34 cellular contexts compared by ENCODE assay signal in the genomic region with DNA sequence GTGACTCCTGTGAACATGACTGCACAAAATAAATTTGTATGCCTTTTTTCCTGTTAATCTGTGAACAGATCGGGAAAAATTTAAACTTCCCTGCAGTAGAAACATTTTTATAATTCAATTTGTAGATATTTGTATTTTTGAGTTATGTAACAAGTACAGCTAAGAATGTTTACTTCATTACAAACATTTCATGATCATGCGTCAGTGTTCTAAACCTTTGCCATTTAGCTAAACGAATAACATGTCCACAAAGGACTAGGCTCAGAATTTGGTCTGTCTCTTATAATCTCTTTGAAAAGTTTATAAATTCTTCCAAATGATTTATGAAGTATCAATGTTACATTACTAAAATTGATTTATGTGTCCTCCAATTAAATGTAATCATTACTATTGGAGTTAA.
"Had no signal": no experiment of that assay in that cellular context is flagged by ENCODE, and none has a peak within 500 bp of the region (broad histone marks: within the 10 kb centered on the region; RNA-seq: fewer than 3 reads in every experiment).

No MANE protein-coding gene starts in this region.

- H3K4me3 Mint-ChIP-seq: activated CD4-positive, alpha-beta memory T cell treated with anti-CD3 and anti-CD28 coated beads, Interleukin-2, amount 10 ng/mL, durations not matched to agents 7 days and 5 days; activated CD4-positive, alpha-beta T cell treated with anti-CD3 and anti-CD28 coated beads for 36 hours; activated CD4-positive, alpha-beta T cell treated with anti-CD3 and anti-CD28 coated beads, Interleukin-2, amount 10 ng/mL, durations not matched to agents 7 days and 5 days; activated CD8-positive, alpha-beta memory T cell treated with anti-CD3 and anti-CD28 coated beads, Interleukin-2, amount 10 ng/mL, durations not matched to agents 7 days and 5 days; activated CD8-positive, alpha-beta T cell treated with anti-CD3 and anti-CD28 coated beads, Interleukin-2, amount 10 ng/mL, durations not matched to agents 7 days and 5 days; activated naive CD4-positive, alpha-beta T cell treated with anti-CD3 and anti-CD28 coated beads, Interleukin-2, amount 10 ng/mL, durations not matched to agents 7 days and 5 days; activated naive CD4-positive, alpha-beta T cell treated with anti-CD3 and anti-CD28 coated beads, Interleukin-2, amount 50 U/mL, for 24 hours; activated naive CD8-positive, alpha-beta T cell; activated naive CD8-positive, alpha-beta T cell treated with anti-CD3 and anti-CD28 coated beads, Interleukin-2, amount 10 ng/mL, durations not matched to agents 7 days and 5 days; activated naive CD8-positive, alpha-beta T cell treated with anti-CD3 and anti-CD28 coated beads, Interleukin-2, amount 50 U/mL, for 24 hours; activated T-cell treated with anti-CD3 and anti-CD28 coated beads, Interleukin-2, amount 50 U/mL, for 24 hours; T-helper 1 cell treated with Interleukin-12 subunit alpha and Interleukin-12 subunit beta and Interleukin-4 antibody, amounts not matched to agents 30 μg/mL and 1 μg/mL, for 36 hours; T-helper 2 cell treated with Interferon-gamma antibody and Interleukin-4, amounts not matched to agents 5 μg/mL and 100 μg/mL, for 36 hours; WTC11 had no signal

- H3K36me3 ChIP-seq: brain microvascular endothelial cell, breast epithelium, WERI-Rb-1 had no signal

- H3K27ac Mint-ChIP-seq: activated CD4-positive, alpha-beta memory T cell treated with anti-CD3 and anti-CD28 coated beads, Interleukin-2, amount 10 ng/mL, durations not matched to agents 7 days and 5 days; activated CD4-positive, alpha-beta T cell treated with anti-CD3 and anti-CD28 coated beads for 36 hours; activated CD4-positive, alpha-beta T cell treated with anti-CD3 and anti-CD28 coated beads, Interleukin-2, amount 10 ng/mL, durations not matched to agents 7 days and 5 days; activated CD8-positive, alpha-beta memory T cell treated with anti-CD3 and anti-CD28 coated beads, Interleukin-2, amount 10 ng/mL, durations not matched to agents 7 days and 5 days; activated CD8-positive, alpha-beta T cell treated with anti-CD3 and anti-CD28 coated beads, Interleukin-2, amount 10 ng/mL, durations not matched to agents 7 days and 5 days; activated naive CD4-positive, alpha-beta T cell treated with anti-CD3 and anti-CD28 coated beads, Interleukin-2, amount 10 ng/mL, durations not matched to agents 7 days and 5 days; activated naive CD4-positive, alpha-beta T cell treated with anti-CD3 and anti-CD28 coated beads, Interleukin-2, amount 50 U/mL, for 24 hours; activated naive CD8-positive, alpha-beta T cell; activated naive CD8-positive, alpha-beta T cell treated with anti-CD3 and anti-CD28 coated beads, Interleukin-2, amount 10 ng/mL, durations not matched to agents 7 days and 5 days; activated naive CD8-positive, alpha-beta T cell treated with anti-CD3 and anti-CD28 coated beads, Interleukin-2, amount 50 U/mL, for 24 hours; activated T-cell treated with anti-CD3 and anti-CD28 coated beads, Interleukin-2, amount 50 U/mL, for 24 hours; activated T-helper 2 cell treated with anti-CD3 and anti-CD28 coated beads, Interferon-gamma antibody, Interleukin-2, Interleukin-4, amounts not matched to agents 10 μg/mL and 5 μg/mL and 100 μg/mL, durations not matched to agents 14 hours and 24 hours and 36 hours; T-helper 1 cell treated with Interleukin-12 subunit alpha and Interleukin-12 subunit beta and Interleukin-4 antibody, amounts not matched to agents 30 μg/mL and 1 μg/mL, for 36 hours; T-helper 2 cell treated with Interferon-gamma antibody and Interleukin-4, amounts not matched to agents 5 μg/mL and 100 μg/mL, for 36 hours; WTC11 had no signal

- ATAC-seq: activated CD4-positive, alpha-beta T cell treated with anti-CD3 and anti-CD28 coated beads for 36 hours; activated CD4-positive, CD25-positive, alpha-beta regulatory T cell treated with anti-CD3 and anti-CD28 coated beads, Interleukin-2, amount 50 U/mL, for 24 hours; activated CD8-positive, alpha-beta memory T cell treated with anti-CD3 and anti-CD28 coated beads, Interleukin-2, amount 10 ng/mL, durations not matched to agents 7 days and 5 days; activated CD8-positive, alpha-beta T cell treated with anti-CD3 and anti-CD28 coated beads, Interleukin-2, amount 10 ng/mL, durations not matched to agents 7 days and 5 days; activated naive CD8-positive, alpha-beta T cell treated with anti-CD3 and anti-CD28 coated beads, Interleukin-2, amount 50 U/mL, for 24 hours; body of pancreas; WTC11 had no signal

- H3K9me3 Mint-ChIP-seq: activated CD4-positive, alpha-beta memory T cell treated with anti-CD3 and anti-CD28 coated beads, Interleukin-2, amount 10 ng/mL, durations not matched to agents 7 days and 5 days; activated naive CD4-positive, alpha-beta T cell treated with anti-CD3 and anti-CD28 coated beads, Interleukin-2, amount 10 ng/mL, durations not matched to agents 7 days and 5 days; activated naive CD4-positive, alpha-beta T cell treated with anti-CD3 and anti-CD28 coated beads, Interleukin-2, amount 50 U/mL, for 24 hours; activated naive CD8-positive, alpha-beta T cell treated with anti-CD3 and anti-CD28 coated beads, Interleukin-2, amount 10 ng/mL, durations not matched to agents 7 days and 5 days; activated naive CD8-positive, alpha-beta T cell treated with anti-CD3 and anti-CD28 coated beads, Interleukin-2, amount 50 U/mL, for 24 hours; activated T-cell treated with anti-CD3 and anti-CD28 coated beads, Interleukin-2, amount 50 U/mL, for 24 hours; activated T-helper 2 cell treated with anti-CD3 and anti-CD28 coated beads, Interferon-gamma antibody, Interleukin-2, Interleukin-4, amounts not matched to agents 10 μg/mL and 5 μg/mL and 100 μg/mL, durations not matched to agents 14 hours and 24 hours and 36 hours; T-helper 1 cell treated with Interleukin-12 subunit alpha and Interleukin-12 subunit beta and Interleukin-4 antibody, amounts not matched to agents 30 μg/mL and 1 μg/mL, for 36 hours; T-helper 2 cell treated with Interferon-gamma antibody and Interleukin-4, amounts not matched to agents 5 μg/mL and 100 μg/mL, for 36 hours had no signal

- H3K4me1 Mint-ChIP-seq: activated CD4-positive, alpha-beta memory T cell treated with anti-CD3 and anti-CD28 coated beads, Interleukin-2, amount 10 ng/mL, durations not matched to agents 7 days and 5 days; activated CD4-positive, alpha-beta T cell treated with anti-CD3 and anti-CD28 coated beads for 36 hours; activated CD4-positive, alpha-beta T cell treated with anti-CD3 and anti-CD28 coated beads, Interleukin-2, amount 10 ng/mL, durations not matched to agents 7 days and 5 days; activated CD8-positive, alpha-beta memory T cell treated with anti-CD3 and anti-CD28 coated beads, Interleukin-2, amount 10 ng/mL, durations not matched to agents 7 days and 5 days; activated naive CD4-positive, alpha-beta T cell treated with anti-CD3 and anti-CD28 coated beads, Interleukin-2, amount 10 ng/mL, durations not matched to agents 7 days and 5 days; activated naive CD4-positive, alpha-beta T cell treated with anti-CD3 and anti-CD28 coated beads, Interleukin-2, amount 50 U/mL, for 24 hours; activated naive CD8-positive, alpha-beta T cell treated with anti-CD3 and anti-CD28 coated beads, Interleukin-2, amount 10 ng/mL, durations not matched to agents 7 days and 5 days; activated naive CD8-positive, alpha-beta T cell treated with anti-CD3 and anti-CD28 coated beads, Interleukin-2, amount 50 U/mL, for 24 hours; WTC11 had no signal

- H3K36me3 Mint-ChIP-seq: activated naive CD4-positive, alpha-beta T cell treated with anti-CD3 and anti-CD28 coated beads, Interleukin-2, amount 10 ng/mL, durations not matched to agents 7 days and 5 days; activated naive CD4-positive, alpha-beta T cell treated with anti-CD3 and anti-CD28 coated beads, Interleukin-2, amount 50 U/mL, for 24 hours; activated naive CD8-positive, alpha-beta T cell treated with anti-CD3 and anti-CD28 coated beads, Interleukin-2, amount 10 ng/mL, durations not matched to agents 7 days and 5 days had no signal

- H3K4me3 ChIP-seq: body of pancreas, breast epithelium had no signal

- H3K27ac ChIP-seq: body of pancreas, brain microvascular endothelial cell, breast epithelium had no signal

- H3K27me3 ChIP-seq: body of pancreas, brain microvascular endothelial cell, breast epithelium had no signal

- DNase-seq: activated CD4-positive, alpha-beta memory T cell treated with anti-CD3 and anti-CD28 coated beads, Interleukin-2, amount 10 ng/mL, durations not matched to agents 7 days and 5 days; activated CD4-positive, alpha-beta T cell treated with anti-CD3 and anti-CD28 coated beads for 1 hour; activated CD4-positive, alpha-beta T cell treated with anti-CD3 and anti-CD28 coated beads for 36 hours; activated CD4-positive, alpha-beta T cell treated with anti-CD3 and anti-CD28 coated beads for 48 hours; activated CD4-positive, alpha-beta T cell treated with anti-CD3 and anti-CD28 coated beads, Interleukin-2, amount 10 ng/mL, durations not matched to agents 7 days and 5 days; activated CD4-positive, alpha-beta T cell treated with anti-CD3 and anti-CD28 coated beads, Interleukin-2, amount 50 U/mL, for 48 hours; activated CD4-positive, CD25-positive, alpha-beta regulatory T cell; activated CD8-positive, alpha-beta memory T cell treated with anti-CD3 and anti-CD28 coated beads for 24 hours; activated CD8-positive, alpha-beta memory T cell treated with anti-CD3 and anti-CD28 coated beads, Interleukin-2, amount 10 ng/mL, durations not matched to agents 7 days and 5 days; activated CD8-positive, alpha-beta memory T cell treated with anti-CD3 and anti-CD28 coated beads, Interleukin-2, amount 50 U/mL, for 48 hours; activated CD8-positive, alpha-beta T cell treated with anti-CD3 and anti-CD28 coated beads, Interleukin-2, amount 10 ng/mL, durations not matched to agents 7 days and 5 days; activated effector memory CD4-positive, alpha-beta T cell treated with Interleukin-2 at 50 U/mL for 16 hours; activated gamma-delta T cell; activated naive CD4-positive, alpha-beta T cell treated with anti-CD3 and anti-CD28 coated beads, Interleukin-2, amount 10 ng/mL, durations not matched to agents 7 days and 5 days; activated naive CD4-positive, alpha-beta T cell treated with Interleukin-2 at 50 U/mL for 16 hours; activated naive CD8-positive, alpha-beta T cell treated with anti-CD3 and anti-CD28 coated beads, Interleukin-2, amount 10 ng/mL, durations not matched to agents 7 days and 5 days; activated naive CD8-positive, alpha-beta T cell treated with anti-CD3 and anti-CD28 coated beads, Interleukin-2, amount 50 U/mL, for 24 hours; activated T-cell treated with anti-CD3 and anti-CD28 coated beads, Interleukin-2, amount 50 U/mL, for 24 hours; activated T-cell treated with anti-CD3 and anti-CD28 coated beads, Interleukin-2, amount 50 U/mL, for 48 hours; amniotic stem cell; aorta; body of pancreas; brain microvascular endothelial cell; central memory CD4-positive, alpha-beta T cell; T-helper 9 cell had no signal

- H3K27me3 Mint-ChIP-seq: activated CD4-positive, alpha-beta memory T cell treated with anti-CD3 and anti-CD28 coated beads, Interleukin-2, amount 10 ng/mL, durations not matched to agents 7 days and 5 days; activated CD4-positive, alpha-beta T cell treated with anti-CD3 and anti-CD28 coated beads for 36 hours; activated naive CD4-positive, alpha-beta T cell treated with anti-CD3 and anti-CD28 coated beads, Interleukin-2, amount 50 U/mL, for 24 hours; activated T-cell treated with anti-CD3 and anti-CD28 coated beads, Interleukin-2, amount 50 U/mL, for 24 hours had no signal

- H3K4me1 ChIP-seq: body of pancreas, breast epithelium had no signal

- H3K9me3 ChIP-seq: body of pancreas, breast epithelium had no signal
